ENCODE assay signal across 28 cellular contexts in the genomic region with DNA sequence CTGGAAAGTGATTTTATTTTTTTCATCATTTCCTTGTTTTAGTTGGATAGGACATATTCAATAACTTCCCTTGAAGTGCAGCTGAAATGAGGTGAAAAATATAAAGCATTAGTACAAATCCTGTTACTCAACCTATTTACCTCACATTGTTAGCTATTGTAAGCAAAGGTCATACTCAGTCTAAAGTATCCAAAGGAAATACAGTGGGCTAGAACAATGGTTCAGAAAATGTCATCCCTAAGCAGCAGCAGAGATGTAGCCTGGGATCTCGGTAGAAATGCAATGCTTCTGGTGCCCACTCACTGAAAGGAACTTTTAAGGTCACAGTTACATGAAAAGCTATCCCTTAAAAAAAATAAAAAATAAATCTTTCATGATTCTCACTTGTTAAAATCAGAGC.
"Had no signal": no experiment of that assay in that cellular context is flagged by ENCODE, and none has a peak within 500 bp of the region (broad histone marks: within the 10 kb centered on the region; RNA-seq: fewer than 3 reads in every experiment).

No MANE protein-coding gene starts in this region.

- H3K36me3 ChIP-seq: colonic mucosa, esophagus muscularis mucosa, esophagus squamous epithelium, gastrocnemius medialis, gastroesophageal sphincter, heart left ventricle, heart right ventricle had no signal

- H3K27me3 Mint-ChIP-seq: dendritic cell treated with granulocyte-macrophage colony-stimulating factor and Interleukin-4, amounts not matched to agents 40 ng/mL and 50 ng/mL, for 4 days; effector memory CD8-positive, alpha-beta T cell had no signal

- H3K4me1 ChIP-seq: colonic mucosa, esophagus muscularis mucosa, esophagus squamous epithelium, foreskin keratinocyte, gastrocnemius medialis, gastroesophageal sphincter, heart left ventricle, heart right ventricle had no signal

- H3K4me2 ChIP-seq: hepatocyte had no signal

- ATAC-seq: effector memory CD8-positive, alpha-beta T cell; esophagus mucosa; foreskin keratinocyte; gastrocnemius medialis; gastroesophageal sphincter; heart left ventricle; heart right ventricle had no signal

- H3K4me3 Mint-ChIP-seq: dendritic cell treated with granulocyte-macrophage colony-stimulating factor and Interleukin-4, amounts not matched to agents 40 ng/mL and 50 ng/mL, for 4 days; effector memory CD8-positive, alpha-beta T cell; endodermal cell had no signal

- DNase-seq: colonic mucosa; cortex of kidney; dorsolateral prefrontal cortex; effector CD4-positive, alpha-beta T cell; effector CD8-positive, alpha-beta T cell; effector memory CD4-positive, alpha-beta T cell; effector memory CD8-positive, alpha-beta T cell; endodermal cell; erythroblast; esophagus squamous epithelium; foreskin fibroblast; foreskin keratinocyte; foreskin melanocyte; gastrocnemius medialis; glutamatergic neuron; head of caudate nucleus; heart left ventricle; heart right ventricle had no signal

- H3K9me3 Mint-ChIP-seq: dendritic cell treated with granulocyte-macrophage colony-stimulating factor and Interleukin-4, amounts not matched to agents 40 ng/mL and 50 ng/mL, for 4 days; effector memory CD8-positive, alpha-beta T cell had no signal

- H3K9me3 ChIP-seq: colonic mucosa, esophagus muscularis mucosa, esophagus squamous epithelium, gastrocnemius medialis, gastroesophageal sphincter, heart left ventricle, heart right ventricle had no signal

- H3K4me1 Mint-ChIP-seq: endodermal cell had no signal

- H2AFZ ChIP-seq: hepatocyte had no signal

- H3K4me3 ChIP-seq: colonic mucosa, coronary artery, dorsolateral prefrontal cortex, esophagus muscularis mucosa, esophagus squamous epithelium, gastrocnemius medialis, gastroesophageal sphincter, heart left ventricle, heart right ventricle, hepatocyte had no signal

- H3K27ac ChIP-seq: colonic mucosa, coronary artery, dorsolateral prefrontal cortex, epithelial cell of prostate, esophagus muscularis mucosa, esophagus squamous epithelium, foreskin keratinocyte, gastrocnemius medialis, gastroesophageal sphincter, heart left ventricle, heart right ventricle, hepatocyte had no signal

- H3K27me3 ChIP-seq: colonic mucosa, esophagus muscularis mucosa, esophagus squamous epithelium, foreskin keratinocyte, gastrocnemius medialis, gastroesophageal sphincter, heart left ventricle, heart right ventricle, hepatocyte had no signal

- H3K27ac Mint-ChIP-seq: dendritic cell treated with granulocyte-macrophage colony-stimulating factor and Interleukin-4, amounts not matched to agents 40 ng/mL and 50 ng/mL, for 4 days; effector memory CD8-positive, alpha-beta T cell; endodermal cell had no signal

- H3K79me2 ChIP-seq: hepatocyte had no signal

- FAIRE-seq: colon, endometrium, frontal cortex had no signal
